20 cellular contexts compared by ENCODE assay signal in the genomic region with DNA sequence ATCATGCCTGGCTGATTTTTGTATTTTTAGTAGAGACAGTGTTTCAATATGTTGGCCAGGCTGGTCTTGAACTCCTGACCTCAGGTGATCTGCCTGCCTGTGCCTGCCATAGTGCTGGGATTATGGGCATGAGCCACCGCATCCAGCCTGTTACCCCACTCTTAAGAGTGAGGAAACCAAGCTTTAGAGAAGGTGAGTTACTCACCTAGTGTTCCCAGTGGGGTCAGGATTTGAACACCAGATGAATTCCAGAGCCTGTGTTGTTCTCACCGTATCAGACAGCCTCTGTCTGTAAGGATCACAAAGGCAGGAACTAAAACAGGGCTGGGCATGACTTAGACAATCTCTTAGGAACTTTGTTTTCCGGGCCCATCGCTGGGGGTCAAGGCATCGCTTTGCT. TPM values are rescaled to one million over a fixed set of nuclear protein-coding genes. Genes with fewer than 3 reads are reported as not detected.
DNase-seq lines count a peak whose midpoint lies in the region; ATAC-seq, FAIRE-seq and TF ChIP-seq lines count a peak whose summit lies in the region.
"Had no signal": no experiment of that assay in that cellular context is flagged by ENCODE, and none has a peak within 500 bp of the region (broad histone marks: within the 10 kb centered on the region; RNA-seq: fewer than 3 reads in every experiment).

No MANE protein-coding gene starts in this region.

- no peaks in the 10 kb centered on the region for H4K20me1 ChIP-seq in keratinocyte (ENCODE audit: control insufficient read depth, extremely low read depth, insufficient read depth, low read length)

- FAIRE-seq in keratinocyte (lab: Jason Lieb, UNC), result peak; percentile 53
- FAIRE-seq: A204.1, D721Med, G401.6, GM12891, GM19239 had no signal

- no peak for TF ChIP-seq POLR2A in upper lobe of left lung (IDR thresholded peaks at IDR 0.05)

- no peak for TF ChIP-seq EP300 in upper lobe of left lung (IDR thresholded peaks at IDR 0.05)

- POLR2A ChIA-PET in RWPE1 (lab: Yijun Ruan, JAX; ENCODE audit: low non-redundant PET), result interaction anchor here (0.5 kb wide), 1 partner anchor 101 kb away, joined by 9 read pairs; no protein-coding TSS in a partner anchor

- H3K9me3 Mint-ChIP-seq in endodermal cell (no peaks in the 10 kb centered on the region), osteocyte (ENCODE audit: unreplicated experiment) (no peaks in the 10 kb centered on the region)
- H3K9me3 Mint-ChIP-seq: CD4-positive, CD25-positive, alpha-beta regulatory T cell had no signal

- no peaks in the 10 kb centered on the region for H3K79me2 ChIP-seq in keratinocyte (ENCODE audit: control insufficient read depth, insufficient read depth, low read length)

- no peaks in the 10 kb centered on the region for H3K27me3 ChIP-seq in endodermal cell (ENCODE audit: control insufficient read depth, insufficient read depth, low read length, poor library complexity, severe bottlenecking)
- no peaks in the 10 kb centered on the region for H3K27me3 ChIP-seq in keratinocyte (ENCODE audit: control insufficient read depth, extremely low read depth, insufficient read depth, low read length)
- no peaks in the 10 kb centered on the region for H3K27me3 ChIP-seq in upper lobe of left lung
- H3K27me3 ChIP-seq: BE2C had no signal

- no peaks in the 10 kb centered on the region for H3K4me1 ChIP-seq in endodermal cell (ENCODE audit: control insufficient read depth, insufficient read depth, low read length)
- H3K4me1 ChIP-seq in keratinocyte (ENCODE audit: control insufficient read depth, extremely low read depth, insufficient read depth, low read length), result peaks cover 11% of the 10 kb centered on the region
- no peaks in the 10 kb centered on the region for H3K4me1 ChIP-seq in upper lobe of left lung
- H3K4me1 ChIP-seq: BE2C, Caco-2 had no signal

- H3K27ac Mint-ChIP-seq in endodermal cell (peak overlapping the region; percentile 39), osteocyte (ENCODE audit: unreplicated experiment) (peak overlapping the region; percentile 74)
- H3K27ac Mint-ChIP-seq: CD4-positive, CD25-positive, alpha-beta regulatory T cell had no signal

- no peak for ATAC-seq in upper lobe of left lung (ENCODE audit: low FRiP score in 2 of 2)

- H3K9ac ChIP-seq in endodermal cell (ENCODE audit: extremely low read depth, low read length, poor library complexity, severe bottlenecking) (no peak overlapping the region), keratinocyte (ENCODE audit: control insufficient read depth, extremely low read depth, insufficient read depth, low read length) (peak overlapping the region; percentile 13)
- H3K9ac ChIP-seq: GM23248 had no signal

- H3K4me1 Mint-ChIP-seq in endodermal cell, result no peaks in the 10 kb centered on the region
- peaks cover 12% of the 10 kb centered on the region for H3K4me1 Mint-ChIP-seq in osteocyte (ENCODE audit: unreplicated experiment)

- dilution Hi-C loops in keratinocyte (cut with MboI; ENCODE audit: extremely low pct_ligation_motif_present, low sequenced_read_pairs), result no loop called here

- CTCF ChIA-PET in RWPE1 (lab: Yijun Ruan, JAX), result no interaction called here

- no peaks in the 10 kb centered on the region for H3K9me1 ChIP-seq in keratinocyte (ENCODE audit: control insufficient read depth, extremely low read depth, insufficient read depth, low read length)

- no peaks in the 10 kb centered on the region for H3K36me3 Mint-ChIP-seq in endodermal cell (ENCODE audit: low read depth)
- H3K36me3 Mint-ChIP-seq in osteocyte (ENCODE audit: unreplicated experiment), result no peaks in the 10 kb centered on the region
- H3K36me3 Mint-ChIP-seq: CD4-positive, CD25-positive, alpha-beta regulatory T cell had no signal

- no peaks in the 10 kb centered on the region for H3K9me3 ChIP-seq in endodermal cell (ENCODE audit: control insufficient read depth, low read length)
- no peaks in the 10 kb centered on the region for H3K9me3 ChIP-seq in keratinocyte (ENCODE audit: control insufficient read depth, low read depth, low read length)
- H3K9me3 ChIP-seq in upper lobe of left lung, result no peaks in the 10 kb centered on the region
- H3K9me3 ChIP-seq: BE2C, Caco-2 had no signal

- no peak for DNase-seq in RWPE1 (ENCODE audit: low spot score)
- DNase-seq in endodermal cell, result no peak
- no peak for DNase-seq in keratinocyte (ENCODE audit: low read depth, low spot score)
- DNase-seq in osteocyte (ENCODE audit: extremely low spot score, unreplicated experiment), result no peak
- DNase-seq in SKM-1 (lab: John Stamatoyannopoulos, UW; ENCODE audit: unreplicated experiment), result no peak
- DNase-seq in mesenteric fat pad (ENCODE audit: low spot score), result no peak
- DNase-seq in upper lobe of left lung, result no peak
- DNase-seq: ACHN; BE2C; C1 segment of cervical spinal cord; Caco-2; CD4-positive, CD25-positive, alpha-beta regulatory T cell; GM23248; HCEC 1CT had no signal

- H3K4me2 ChIP-seq in keratinocyte (ENCODE audit: control insufficient read depth, extremely low read depth, insufficient read depth, low read depth, low read length), result peak overlapping the region; percentile 46

- 91 to 100% methylated on average over 4 to 5 of the region's 5 CpGs for WGBS in endodermal cell (ENCODE audit: insufficient coverage in 1 of 2, insufficient read length in 1 of 2), 2 experiments
- 80 to 84% methylated on average over 4 to 5 of the region's 5 CpGs for WGBS in upper lobe of left lung, 2 donors

- peak overlapping the region; percentile 11 for H3K27ac ChIP-seq in RWPE1
- no peak overlapping the region for H3K27ac ChIP-seq in endodermal cell (ENCODE audit: low read depth, low read length)
- peak overlapping the region; percentile 51 for H3K27ac ChIP-seq in keratinocyte (ENCODE audit: control insufficient read depth, insufficient read depth, low read length)
- no peak overlapping the region for H3K27ac ChIP-seq in upper lobe of left lung
- H3K27ac ChIP-seq: GM23248, HL-60 had no signal

- no peaks in the 10 kb centered on the region for H3K36me3 ChIP-seq in endodermal cell (ENCODE audit: control insufficient read depth, insufficient read depth, low read length)
- H3K36me3 ChIP-seq in keratinocyte (ENCODE audit: control insufficient read depth in 2 of 2, extremely low read depth in 1 of 2, insufficient read depth in 2 of 2, low read length in 2 of 2), result no peaks in the 10 kb centered on the region
- H3K36me3 ChIP-seq in upper lobe of left lung, result no peaks in the 10 kb centered on the region
- H3K36me3 ChIP-seq: BE2C had no signal

- H3K27me3 Mint-ChIP-seq in endodermal cell (ENCODE audit: insufficient read depth), result no peaks in the 10 kb centered on the region
- H3K27me3 Mint-ChIP-seq in osteocyte (ENCODE audit: unreplicated experiment), result no peaks in the 10 kb centered on the region
- H3K27me3 Mint-ChIP-seq: CD4-positive, CD25-positive, alpha-beta regulatory T cell had no signal

- H3K4me3 Mint-ChIP-seq in endodermal cell (no peak overlapping the region), osteocyte (ENCODE audit: unreplicated experiment) (no peak overlapping the region)
- H3K4me3 Mint-ChIP-seq: CD4-positive, CD25-positive, alpha-beta regulatory T cell had no signal

- H3K4me3 ChIP-seq in endodermal cell (ENCODE audit: low read length), result no peak overlapping the region
- H3K4me3 ChIP-seq in keratinocyte (ENCODE audit: control insufficient read depth in 2 of 3, extremely low read depth in 1 of 3, insufficient read depth in 2 of 3, low read depth in 1 of 3, low read length in 3 of 3), result no peak overlapping the region
- H3K4me3 ChIP-seq in upper lobe of left lung, result no peak overlapping the region
- H3K4me3 ChIP-seq: GM23248 had no signal

- peak overlapping the region; percentile 52 for H2AFZ ChIP-seq in keratinocyte (ENCODE audit: control insufficient read depth, low read length)
- H2AFZ ChIP-seq: GM23248 had no signal

- TF ChIP-seq CTCF in RWPE1 (conservative IDR thresholded peaks at IDR 0.05; ENCODE audit: low read depth) (no peak), endodermal cell (conservative IDR thresholded peaks at IDR 0.05) (no peak), keratinocyte (optimal IDR thresholded peaks at IDR 0.05 in 1 of 3, IDR thresholded peaks at IDR 0.05 in 1 of 3, conservative IDR thresholded peaks at IDR 0.05 in 1 of 3; ENCODE audit: extremely low read depth in 1 of 3, insufficient read depth in 2 of 3, low read length in 3 of 3) (no peak), osteocyte (IDR thresholded peaks at IDR 0.05) (no peak), upper lobe of left lung (IDR thresholded peaks at IDR 0.05) (no peak)

RNA-seq across cellular contexts. Expression of gene FANCE, which starts 9.4 kb away (rescaled TPM):
- 10 to 100 TPM; 13.5 to 16.4 TPM for total RNA-seq in endodermal cell
- 13.3 TPM for polyA plus RNA-seq in endodermal cell (2013, experiment 1 of 2)
- 14.2 TPM for polyA plus RNA-seq in endodermal cell (2013, experiment 2 of 2)
- 4.2 to 6.4 TPM (median 5.8 TPM) in 3 replicates for polyA plus RNA-seq in keratinocyte
- polyA plus RNA-seq in keratinocyte (2011; ENCODE audit: low read depth), result 3.4 TPM
- polyA plus RNA-seq in keratinocyte (2011; cell fraction: cytosol; rRNA removed), result 2.8 and 2.9 TPM in 2 replicates
- 3.0 and 3.4 TPM in 2 replicates for polyA plus RNA-seq in keratinocyte (2011; cell fraction: nucleus; rRNA removed)
- polyA plus RNA-seq in keratinocyte (2012; ENCODE audit: low replicate concordance), result 3.6 and 12.0 TPM in 2 replicates
- polyA minus RNA-seq in keratinocyte, result 3.6 to 6.3 TPM (median 4.8 TPM) in 3 replicates
- 3.3 TPM for polyA minus RNA-seq in keratinocyte (2011; cell fraction: cytosol; rRNA and poly(A)+ RNA removed)
- 1.3 and 2.1 TPM in 2 replicates for polyA minus RNA-seq in keratinocyte (2011; cell fraction: nucleus; rRNA and poly(A)+ RNA removed)
- total RNA-seq in osteocyte, result 7.8 TPM in 2 replicates
- total RNA-seq in mesenteric fat pad, result 1.9 TPM
- total RNA-seq in upper lobe of left lung, result 10 to 100 TPM in 3 of 6 donors, 1 to 10 TPM in 3; 6.1 to 13.3 (median 9.3) TPM

RNA-seq across cellular contexts. Expression of gene RPL10A, which starts 25.5 kb away (rescaled TPM):
- total RNA-seq in endodermal cell, result 1,000 to 10,000 TPM; 1,411 to 1,652 TPM
- polyA plus RNA-seq in endodermal cell (2013, experiment 1 of 2), result 1,752 TPM
- 1,640 TPM for polyA plus RNA-seq in endodermal cell (2013, experiment 2 of 2)
- polyA plus RNA-seq in keratinocyte, result 2,190 to 2,462 TPM (median 2,432 TPM) in 3 replicates
- 4,340 TPM for polyA plus RNA-seq in keratinocyte (2011; ENCODE audit: low read depth)
- polyA plus RNA-seq in keratinocyte (2011; cell fraction: cytosol; rRNA removed), result 2,714 and 3,001 TPM in 2 replicates
- polyA plus RNA-seq in keratinocyte (2011; cell fraction: nucleus; rRNA removed), result 862 and 883 TPM in 2 replicates
- 1,886 and 2,313 TPM in 2 replicates for polyA plus RNA-seq in keratinocyte (2012; ENCODE audit: low replicate concordance)
- 1,034 to 1,300 TPM (median 1,230 TPM) in 3 replicates for polyA minus RNA-seq in keratinocyte
- 1,043 TPM for polyA minus RNA-seq in keratinocyte (2011; cell fraction: cytosol; rRNA and poly(A)+ RNA removed)
- polyA minus RNA-seq in keratinocyte (2011; cell fraction: nucleus; rRNA and poly(A)+ RNA removed), result 233 and 247 TPM in 2 replicates
- total RNA-seq in osteocyte, result 1,177 and 1,245 TPM in 2 replicates
- total RNA-seq in mesenteric fat pad, result 919 TPM
- total RNA-seq in upper lobe of left lung, result 1,000 to 10,000 TPM in 2 of 6 donors, 100 to 1,000 TPM in 4; 474 to 1,092 (median 918) TPM

RNA-seq across cellular contexts. Expression of gene TEAD3, which starts 54.2 kb away (rescaled TPM):
- total RNA-seq in endodermal cell, result 10 to 100 TPM; 22.7 to 29.2 TPM
- 32.4 TPM for polyA plus RNA-seq in endodermal cell (2013, experiment 1 of 2)
- 30.3 TPM for polyA plus RNA-seq in endodermal cell (2013, experiment 2 of 2)
- 5.7 to 11.1 TPM (median 8.0 TPM) in 3 replicates for polyA plus RNA-seq in keratinocyte
- polyA plus RNA-seq in keratinocyte (2011; ENCODE audit: low read depth), result 8.6 TPM
- polyA plus RNA-seq in keratinocyte (2011; cell fraction: cytosol; rRNA removed), result 5.9 and 9.0 TPM in 2 replicates
- polyA plus RNA-seq in keratinocyte (2011; cell fraction: nucleus; rRNA removed), result 22.9 and 27.8 TPM in 2 replicates
- 13.8 and 24.1 TPM in 2 replicates for polyA plus RNA-seq in keratinocyte (2012; ENCODE audit: low replicate concordance)
- 6.5 to 20.0 TPM (median 6.7 TPM) in 3 replicates for polyA minus RNA-seq in keratinocyte
- polyA minus RNA-seq in keratinocyte (2011; cell fraction: cytosol; rRNA and poly(A)+ RNA removed), result 7.1 TPM
- polyA minus RNA-seq in keratinocyte (2011; cell fraction: nucleus; rRNA and poly(A)+ RNA removed), result 7.8 and 9.7 TPM in 2 replicates
- 43.1 and 44.8 TPM in 2 replicates for total RNA-seq in osteocyte
- 25.3 TPM for total RNA-seq in mesenteric fat pad
- total RNA-seq in upper lobe of left lung, result 10 to 100 TPM; 19.0 to 28.2 (median 21.2) TPM
- total RNA-seq: CD4-positive, CD25-positive, alpha-beta regulatory T cell had no signal

Comparison
In these comparisons a context has a peak if more than half of its experiments do, and no peak if none do; other contexts are left out.
1. H3K27ac ChIP-seq: peak in RWPE1 (single experiment) and keratinocyte (single experiment); none in endodermal cell (single experiment) and upper lobe of left lung (0 of 4).